Comparison of ENCODE assay signal across 34 cellular contexts in genomic region chr7:47521816-47522561, GRCh38. TPM values are rescaled to one million over a fixed set of nuclear protein-coding genes. Genes with fewer than 3 reads are reported as not detected.
DNase-seq lines count a peak whose midpoint lies in the region; ATAC-seq, FAIRE-seq and TF ChIP-seq lines count a peak whose summit lies in the region.
"Had no signal": no experiment of that assay in that cellular context is flagged by ENCODE, and none has a peak within 500 bp of the region (broad histone marks: within the 10 kb centered on the region; RNA-seq: fewer than 3 reads in every experiment).

No MANE protein-coding gene starts in this region.

- peaks cover 10% of the 10 kb centered on the region for H3K4me1 Mint-ChIP-seq in neural crest cell
- H3K4me1 Mint-ChIP-seq: activated CD8-positive, alpha-beta memory T cell treated with anti-CD3 and anti-CD28 coated beads, Interleukin-2, amount 10 ng/mL, durations not matched to agents 7 days and 5 days; activated naive CD8-positive, alpha-beta T cell treated with anti-CD3 and anti-CD28 coated beads for 36 hours; immature natural killer cell had no signal

- no peak overlapping the region for H4K91ac ChIP-seq in H1 (replicated peaks; ENCODE audit: insufficient read length, low read length)

- no peak overlapping the region for H4K5ac ChIP-seq in H1 (ENCODE audit: insufficient read length, low read depth, low read length)

- H4K8ac ChIP-seq in H1 (ENCODE audit: extremely low read depth, insufficient read depth, low read length) = no peak overlapping the region

- peak overlapping the region; percentile 49 for H3K4ac ChIP-seq in H1 (replicated peaks; ENCODE audit: insufficient read length, low read depth, low read length)

- H3K18ac ChIP-seq in H1 (ENCODE audit: extremely low read depth, low read length) = no peak overlapping the region

- H3K27ac ChIP-seq in HEK293 (ENCODE audit: extremely low read depth, low read depth, low read length) (no peak overlapping the region), H1 (ENCODE audit: low read depth, low read length) (no peak overlapping the region), tibial artery (peak overlapping the region; percentile 61 to 62)
- H3K27ac ChIP-seq: KMS-11, SJSA1, testis had no signal

- no peak for TF ChIP-seq CTCF in HEK293 (tag by site-specific recombination; IDR thresholded peaks at IDR 0.05)
- TF ChIP-seq CTCF in H1 (IDR thresholded peaks at IDR 0.05; ENCODE audit: control extremely low read depth in 1 of 3, insufficient read depth in 1 of 3, low read depth in 1 of 3, low read length in 3 of 3) = no peak
- no peak for TF ChIP-seq CTCF in neural crest cell (conservative IDR thresholded peaks at IDR 0.05)
- TF ChIP-seq CTCF in tibial artery (IDR thresholded peaks at IDR 0.05) = no peak

- no peak overlapping the region for H3K56ac ChIP-seq in H1 (replicated peaks; ENCODE audit: insufficient read length, low read depth, low read length)

- H2BK20ac ChIP-seq in H1 (ENCODE audit: low read length) = no peak overlapping the region

- ATAC-seq in HG03025 (IDR thresholded peaks at IDR 0.05; ENCODE audit: low FRiP score, unreplicated experiment) = no peak
- ATAC-seq: activated CD8-positive, alpha-beta memory T cell treated with anti-CD3 and anti-CD28 coated beads, Interleukin-2, amount 10 ng/mL, durations not matched to agents 7 days and 5 days; activated T-cell treated with anti-CD3 and anti-CD28 coated beads, Interleukin-2, amount 50 U/mL, for 4 hours had no signal

- H3K9ac ChIP-seq in H1 (replicated peaks in 1 of 4; ENCODE audit: extremely low read depth in 1 of 4, low read depth in 3 of 4, low read length in 3 of 4) = no peak overlapping the region
- H3K9ac ChIP-seq: KMS-11 had no signal

- H2AFZ ChIP-seq in H1 (ENCODE audit: low read length) = no peak overlapping the region

- H3K36me3 Mint-ChIP-seq in neural crest cell (ENCODE audit: low read depth) = peaks cover 8% of the 10 kb centered on the region
- H3K36me3 Mint-ChIP-seq: activated CD8-positive, alpha-beta memory T cell treated with anti-CD3 and anti-CD28 coated beads, Interleukin-2, amount 10 ng/mL, durations not matched to agents 7 days and 5 days; activated naive CD8-positive, alpha-beta T cell treated with anti-CD3 and anti-CD28 coated beads for 36 hours; immature natural killer cell had no signal

- peak overlapping the region; percentile 65; the same call in 1 of the 2 replicates for H2AK5ac ChIP-seq in H1 (ENCODE audit: low read depth, low read length)

- CTCF ChIA-PET in HEK293 (lab: Yijun Ruan, JAX) = no interaction called here
- CTCF ChIA-PET in H1 (lab: Charles Lee; ENCODE audit: partially characterized antibody) = interaction anchor here (0.7 to 1.3 kb wide), 2 partner anchors 15 to 534 kb away, joined by 3 to 4 read pairs; no protein-coding TSS in a partner anchor

- TF ChIP-seq POLR2A in H1 (IDR thresholded peaks at IDR 0.05; ENCODE audit: control extremely low read depth in 1 of 2, low read depth in 2 of 2, low read length in 2 of 2) = no peak

- H3K27ac Mint-ChIP-seq in neural crest cell (ENCODE audit: unreplicated experiment) = peak overlapping the region; percentile 71
- H3K27ac Mint-ChIP-seq: activated B cell treated with CpG ODN at 0.5 μM for 24 hours; activated CD8-positive, alpha-beta memory T cell treated with anti-CD3 and anti-CD28 coated beads, Interleukin-2, amount 10 ng/mL, durations not matched to agents 7 days and 5 days; activated naive CD8-positive, alpha-beta T cell treated with anti-CD3 and anti-CD28 coated beads for 36 hours; B cell; immature natural killer cell; memory B cell; stimulated activated naive CD8-positive, alpha-beta T cell treated with anti-CD3 and anti-CD28 coated beads, Interleukin-15, Interleukin-2, amounts not matched to agents 100 ng/mL and 50 ng/mL, for 24 hours had no signal

- no peak overlapping the region for H2BK15ac ChIP-seq in H1 (ENCODE audit: low read length)

- no peaks in the 10 kb centered on the region for H3K23me2 ChIP-seq in H1 (ENCODE audit: low read depth, low read length)

- DNase-seq in H1 (ENCODE audit: low read depth in 1 of 2, low spot score in 2 of 2) (no peak), neural crest cell (ENCODE audit: low read depth, low spot score) (no peak), tibial artery (no peak), RPMI8226 (no peak), medulla oblongata (ENCODE audit: extremely low spot score) (no peak), GF-D8 (lab: John Stamatoyannopoulos, UW) (no peak)
- DNase-seq: activated B cell treated with CpG ODN at 0.5 μM for 24 hours; activated CD8-positive, alpha-beta memory T cell treated with anti-CD3 and anti-CD28 coated beads, Interleukin-2, amount 10 ng/mL, durations not matched to agents 7 days and 5 days; activated gamma-delta T cell; activated naive CD8-positive, alpha-beta T cell treated with anti-CD3 and anti-CD28 coated beads for 36 hours; activated T-cell treated with anti-CD3 and anti-CD28 coated beads, Interleukin-2, amount 50 U/mL, for 4 hours; anterior cingulate cortex; effector CD4-positive, alpha-beta T cell; hippocampal formation; immature natural killer cell; left colon; MG63; NCI-H1105; NCI-H187; NCI-H82; occipital lobe; retina; stimulated activated CD4-positive, alpha-beta T cell treated with anti-CD3 and anti-CD28 coated beads, Interleukin-1b, Interleukin-23, amount 100 ng/mL, for 48 hours; testis had no signal

- H3K14ac ChIP-seq in H1 (ENCODE audit: insufficient read length) = no peak overlapping the region

- peaks cover 12% of the 10 kb centered on the region; the same call in 1 of the 2 replicates for H3K79me1 ChIP-seq in H1 (ENCODE audit: low read depth, low read length)

- POLR2A ChIA-PET in HEK293 (lab: Yijun Ruan, JAX) = no interaction called here
- POLR2A ChIA-PET in H1 (lab: Charles Lee; ENCODE audit: partially characterized antibody) = no interaction called here

- no peak overlapping the region for H3K4me3 Mint-ChIP-seq in neural crest cell
- H3K4me3 Mint-ChIP-seq: activated B cell treated with CpG ODN at 0.5 μM for 24 hours; activated CD8-positive, alpha-beta memory T cell treated with anti-CD3 and anti-CD28 coated beads, Interleukin-2, amount 10 ng/mL, durations not matched to agents 7 days and 5 days; activated naive CD8-positive, alpha-beta T cell treated with anti-CD3 and anti-CD28 coated beads for 36 hours; activated T-cell treated with anti-CD3 and anti-CD28 coated beads, Interleukin-2, amount 50 U/mL, for 4 hours; B cell; immature natural killer cell; memory B cell; stimulated activated naive CD8-positive, alpha-beta T cell treated with anti-CD3 and anti-CD28 coated beads, Interleukin-15, Interleukin-2, amounts not matched to agents 100 ng/mL and 50 ng/mL, for 24 hours had no signal

- WGBS in H1 (ENCODE audit: extremely low coverage in 1 of 2, insufficient coverage in 1 of 2, insufficient read length in 1 of 2, insufficient replicate concordance in 2 of 2, low coverage in 1 of 2, low lambda C conversion rate in 2 of 2, missing lambda C conversion rate in 1 of 2), 2 experiments = 90% methylated on average over 14 of the region's 14 CpGs; no CpG with 5 or more reads in 1 of the 2 experiments

- no peaks in the 10 kb centered on the region for H3K79me2 ChIP-seq in H1 (ENCODE audit: control insufficient read depth in 1 of 2, insufficient read depth in 2 of 2, low read length in 2 of 2)

- H3K9me3 ChIP-seq in HEK293 (ENCODE audit: control insufficient read depth, insufficient read depth, low read depth, low read length) (no peaks in the 10 kb centered on the region), H1 (ENCODE audit: insufficient read depth in 2 of 2, low read depth in 1 of 2, low read length in 1 of 2) (no peaks in the 10 kb centered on the region), tibial artery (no peaks in the 10 kb centered on the region)
- H3K9me3 ChIP-seq: MG63, SJSA1, testis had no signal

- no peak for TF ChIP-seq EP300 in H1 (IDR thresholded peaks at IDR 0.05; ENCODE audit: borderline replicate concordance in 1 of 2, low read depth in 2 of 2, low read length in 2 of 2)

- no peak overlapping the region for H2BK5ac ChIP-seq in H1 (ENCODE audit: low read depth, low read length)

- H3K4me1 ChIP-seq in HEK293 (ENCODE audit: control insufficient read depth, insufficient read depth, low read length) = no peaks in the 10 kb centered on the region
- H3K4me1 ChIP-seq in H1 (replicated peaks in 1 of 4; ENCODE audit: control insufficient read depth in 3 of 4, insufficient read depth in 4 of 4, low read length in 3 of 4) = peaks cover 0 to 13% (median 9%) of the 10 kb centered on the region in 4 experiments; a peak in 6 of 7 replicates
- peaks cover 0 to 47% (median 30%) of the 10 kb centered on the region in 4 donors for H3K4me1 ChIP-seq in tibial artery

- no peak overlapping the region for H3K4me2 ChIP-seq in H1 (ENCODE audit: insufficient read depth in 1 of 2, low read depth in 2 of 2, low read length in 2 of 2)
- H3K4me2 ChIP-seq: KMS-11 had no signal

- intact Hi-C loops in tibial artery (cut with DNase I; ENCODE audit: low total_unique reads) = no loop called here

- no peaks in the 10 kb centered on the region for H3K9me3 Mint-ChIP-seq in neural crest cell
- H3K9me3 Mint-ChIP-seq: activated B cell treated with CpG ODN at 0.5 μM for 24 hours; activated naive CD8-positive, alpha-beta T cell treated with anti-CD3 and anti-CD28 coated beads for 36 hours; activated T-cell treated with anti-CD3 and anti-CD28 coated beads, Interleukin-2, amount 50 U/mL, for 4 hours; immature natural killer cell; memory B cell; stimulated activated naive CD8-positive, alpha-beta T cell treated with anti-CD3 and anti-CD28 coated beads, Interleukin-15, Interleukin-2, amounts not matched to agents 100 ng/mL and 50 ng/mL, for 24 hours had no signal

- H3K4me3 ChIP-seq in HEK293 (ENCODE audit: low read depth, low read length) (no peak overlapping the region), H1 (ENCODE audit: extremely low read depth in 1 of 4, insufficient read depth in 2 of 4, low read depth in 3 of 4, low read length in 4 of 4) (no peak overlapping the region), tibial artery (no peak overlapping the region)
- H3K4me3 ChIP-seq: MG63, SJSA1, skin epidermis, testis had no signal

- no peaks in the 10 kb centered on the region for H3K27me3 Mint-ChIP-seq in neural crest cell (ENCODE audit: low read depth)
- H3K27me3 Mint-ChIP-seq: activated B cell treated with CpG ODN at 0.5 μM for 24 hours; activated CD8-positive, alpha-beta memory T cell treated with anti-CD3 and anti-CD28 coated beads, Interleukin-2, amount 10 ng/mL, durations not matched to agents 7 days and 5 days; B cell; memory B cell had no signal

- no peaks in the 10 kb centered on the region for H3K27me3 ChIP-seq in H1 (replicated peaks in 1 of 4; ENCODE audit: control insufficient read depth in 3 of 4, extremely low read depth in 1 of 4, insufficient read depth in 3 of 4, low read length in 3 of 4)
- no peaks in the 10 kb centered on the region for H3K27me3 ChIP-seq in tibial artery
- H3K27me3 ChIP-seq: MG63, SJSA1, testis had no signal

- H3K36me3 ChIP-seq in HEK293 (ENCODE audit: control insufficient read depth in 2 of 2, insufficient read depth in 1 of 2, low read length in 2 of 2) (no peaks in the 10 kb centered on the region), H1 (ENCODE audit: control insufficient read depth in 2 of 4, insufficient read depth in 4 of 4, low read length in 3 of 4) (peaks cover 0 to 3% (median 2%) of the 10 kb centered on the region in 4 experiments; a peak in 3 of 8 replicates), tibial artery (peaks cover 5 to 34% (median 14%) of the 10 kb centered on the region in 3 donors)

- H2BK12ac ChIP-seq in H1 (ENCODE audit: low read depth, low read length) = no peak overlapping the region

- no peak overlapping the region for H2BK120ac ChIP-seq in H1 (replicated peaks; ENCODE audit: low read depth, low read length)

- no peak for TF ChIP-seq RAD21 in H1 (IDR thresholded peaks at IDR 0.05 in 1 of 2, conservative IDR thresholded peaks at IDR 0.05 in 1 of 2; ENCODE audit: low read depth in 2 of 2, low read length in 2 of 2)

- no peak overlapping the region for H3K23ac ChIP-seq in H1 (ENCODE audit: insufficient read length)

- no peak for FAIRE-seq in H1 (lab: Jason Lieb, UNC)
- FAIRE-seq: colon, GM12892 had no signal

- H4K20me1 ChIP-seq in H1 (replicated peaks in 1 of 2; ENCODE audit: control insufficient read depth in 1 of 2, insufficient read depth in 2 of 2, low read length in 2 of 2) = peaks cover 0 to 3% of the 10 kb centered on the region in 2 experiments

RNA-seq across cellular contexts. Expression of gene TNS3, which starts 59.9 kb away (rescaled TPM):
- total RNA-seq in H1 (2021; fragmentation: NEBNext Ultra II Directional; extraction: Animal tissue kit (Norgen Biotek cat#: 25700)) = 24.2 TPM in 2 replicates
- polyA plus RNA-seq in H1 (2011; rRNA removed) = 11.9 and 14.7 TPM in 2 replicates
- 11.5 TPM for polyA plus RNA-seq in H1 (2011; cell fraction: cytosol; rRNA removed)
- polyA plus RNA-seq in H1 (2011; cell fraction: nucleus; rRNA removed) = 24.3 TPM
- 12.6 to 15.2 TPM (median 13.6 TPM) in 4 replicates for polyA plus RNA-seq in H1 (2012, experiment 1 of 2)
- polyA plus RNA-seq in H1 (2012, experiment 2 of 2) = 7.5 TPM
- polyA plus RNA-seq in H1 (2013, experiment 1 of 2) = 6.6 TPM
- polyA plus RNA-seq in H1 (2013, experiment 2 of 2) = 6.0 TPM
- polyA minus RNA-seq in H1 (2011; rRNA and poly(A)+ RNA removed) = 54.4 and 72.3 TPM in 2 replicates
- 17.2 TPM for polyA minus RNA-seq in H1 (2011; cell fraction: cytosol; rRNA and poly(A)+ RNA removed)
- 43.9 TPM for polyA minus RNA-seq in H1 (2011; cell fraction: nucleus; rRNA and poly(A)+ RNA removed)
- total RNA-seq in neural crest cell = 25.0 and 26.4 TPM in 2 replicates

Comparison
In these comparisons a context has a peak if more than half of its experiments do, and no peak if none do; other contexts are left out.
1. H3K27ac ChIP-seq: peak in tibial artery (2 of 2); none in HEK293 (single experiment) and H1 (single experiment).